In the genomic region with DNA sequence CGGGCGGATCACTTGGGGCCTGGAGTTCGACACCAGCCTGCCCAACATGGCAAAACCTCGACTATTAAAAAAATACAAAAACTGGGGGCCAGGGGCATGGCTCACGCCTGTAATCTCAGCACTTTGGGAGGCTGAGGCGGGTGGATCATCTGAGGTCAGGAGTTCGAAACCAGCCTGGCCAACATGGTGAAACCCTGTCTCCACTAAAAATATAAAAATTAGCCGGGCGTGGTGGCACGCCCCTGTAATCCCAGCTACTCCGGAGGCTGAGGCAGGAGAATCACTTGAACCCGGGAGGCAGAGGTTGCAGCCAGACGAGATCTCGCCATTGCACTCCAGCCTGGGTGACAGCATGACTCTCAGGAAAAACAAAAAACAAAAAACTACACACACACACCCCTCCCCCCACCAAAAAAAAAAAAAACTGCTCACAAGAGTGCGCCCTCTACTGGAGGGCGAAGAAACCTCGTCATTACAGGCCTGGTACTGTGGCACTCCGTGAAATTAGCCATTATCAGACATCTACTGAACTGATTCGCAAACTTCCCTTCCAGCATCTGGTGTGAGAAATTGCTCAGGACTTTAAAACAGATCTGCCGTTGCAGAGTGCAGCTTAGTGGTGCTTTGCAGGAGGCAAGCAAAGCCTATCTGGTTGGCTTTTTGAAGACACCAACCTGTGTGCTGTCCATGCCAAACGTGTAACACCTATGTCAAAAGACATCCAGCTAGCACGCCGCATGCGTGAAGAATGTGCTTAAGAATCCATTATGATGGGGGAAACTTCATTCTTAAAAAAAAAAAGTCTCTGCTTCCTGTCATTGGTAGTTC, we compare ENCODE assay signal across 1 cellular context.
TF ChIP-seq lines count a peak whose summit lies in the region.

No MANE protein-coding gene starts in this region.

TF ChIP-seq in K562, 482 proteins besides CTCF, POLR2A, EP300 and RAD21 (continues in another document):
- TF ChIP-seq, protein P1, sequence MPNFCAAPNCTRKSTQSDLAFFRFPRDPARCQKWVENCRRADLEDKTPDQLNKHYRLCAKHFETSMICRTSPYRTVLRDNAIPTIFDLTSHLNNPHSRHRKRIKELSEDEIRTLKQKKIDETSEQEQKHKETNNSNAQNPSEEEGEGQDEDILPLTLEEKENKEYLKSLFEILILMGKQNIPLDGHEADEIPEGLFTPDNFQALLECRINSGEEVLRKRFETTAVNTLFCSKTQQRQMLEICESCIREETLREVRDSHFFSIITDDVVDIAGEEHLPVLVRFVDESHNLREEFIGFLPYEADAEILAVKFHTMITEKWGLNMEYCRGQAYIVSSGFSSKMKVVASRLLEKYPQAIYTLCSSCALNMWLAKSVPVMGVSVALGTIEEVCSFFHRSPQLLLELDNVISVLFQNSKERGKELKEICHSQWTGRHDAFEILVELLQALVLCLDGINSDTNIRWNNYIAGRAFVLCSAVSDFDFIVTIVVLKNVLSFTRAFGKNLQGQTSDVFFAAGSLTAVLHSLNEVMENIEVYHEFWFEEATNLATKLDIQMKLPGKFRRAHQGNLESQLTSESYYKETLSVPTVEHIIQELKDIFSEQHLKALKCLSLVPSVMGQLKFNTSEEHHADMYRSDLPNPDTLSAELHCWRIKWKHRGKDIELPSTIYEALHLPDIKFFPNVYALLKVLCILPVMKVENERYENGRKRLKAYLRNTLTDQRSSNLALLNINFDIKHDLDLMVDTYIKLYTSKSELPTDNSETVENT (CRISPR knock-in tag; IDR thresholded peaks at IDR 0.05), result no peak
- TF ChIP-seq ZNF282 (CRISPR knock-in tag; IDR thresholded peaks at IDR 0.05) (no peak), CBFA2T2 (conservative IDR thresholded peaks at IDR 0.05) (no peak), TRIM24 (IDR thresholded peaks at IDR 0.05) (peak; percentile 60 to 76; a peak in 3 of 4 replicates), KDM2B (CRISPR knock-in tag; IDR thresholded peaks at IDR 0.05) (no peak), POLR2AphosphoS2 (IDR thresholded peaks at IDR 0.05; ENCODE audit: low read length) (peak; percentile 5; the same call in 1 of the 2 replicates), CXXC5 (CRISPR knock-in tag; IDR thresholded peaks at IDR 0.05) (peak; percentile 59), MAFG (tag; conservative IDR thresholded peaks at IDR 0.05) (peak; percentile 59), SMARCE1 (IDR thresholded peaks at IDR 0.05) (0 out of 2 replicates have a peak, but pooled peaks have one; percentile 65), SMC3 (conservative IDR thresholded peaks at IDR 0.05; ENCODE audit: insufficient read depth, low read depth, low read length) (peak; percentile 43), ETV5 (CRISPR knock-in tag; IDR thresholded peaks at IDR 0.05; ENCODE audit: low read depth) (peak; percentile 38; the same call in 1 of the 2 replicates), PHF21A (IDR thresholded peaks at IDR 0.05; ENCODE audit: borderline replicate concordance, low read depth) (peak; percentile 63; the same call in 1 of the 2 replicates), PHB2 (IDR thresholded peaks at IDR 0.05; ENCODE audit: low read depth) (0 out of 2 replicates have a peak, but pooled peaks have one; percentile 13), DNMT1 (IDR thresholded peaks at IDR 0.05) (no peak), HDAC6 (IDR thresholded peaks at IDR 0.05; ENCODE audit: low read depth, low read length) (no peak), SMARCA4 (IDR thresholded peaks at IDR 0.05) (peak; percentile 87), ZNF133 (CRISPR knock-in tag; IDR thresholded peaks at IDR 0.05) (no peak), MYC (IDR thresholded peaks at IDR 0.05; ENCODE audit: low read depth, low read length) (peak; percentile 78), MYC (CRISPR knock-in tag; IDR thresholded peaks at IDR 0.05; ENCODE audit: borderline replicate concordance, low read depth) (no peak), SAFB2 (IDR thresholded peaks at IDR 0.05; ENCODE audit: borderline replicate concordance, low read depth, low read length, severe bottlenecking) (no peak), POLR2G (IDR thresholded peaks at IDR 0.05; ENCODE audit: low read depth, low read length) (peak; percentile 33; the same call in 1 of the 2 replicates), MTA2 (IDR thresholded peaks at IDR 0.05; ENCODE audit: low read depth) (peak; percentile 43; the same call in 1 of the 2 replicates), NBN (IDR thresholded peaks at IDR 0.05; ENCODE audit: low read depth) (peak; percentile 93), NR2C1 (IDR thresholded peaks at IDR 0.05) (no peak), NR2C1 (tag; IDR thresholded peaks at IDR 0.05) (0 out of 2 replicates have a peak, but pooled peaks have one; percentile 15), DMBX1 (CRISPR knock-in tag; IDR thresholded peaks at IDR 0.05; ENCODE audit: borderline replicate concordance) (0 out of 2 replicates have a peak, but pooled peaks have one; percentile 52), RB1 (IDR thresholded peaks at IDR 0.05; ENCODE audit: low read depth) (peak; percentile 40; the same call in 1 of the 2 replicates), TSC22D4 (tag; IDR thresholded peaks at IDR 0.05) (0 out of 2 replicates have a peak, but pooled peaks have one; percentile 28), L3MBTL2 (IDR thresholded peaks at IDR 0.05) (no peak), ZNF384 (IDR thresholded peaks at IDR 0.05; ENCODE audit: low read depth, low read length) (peak; percentile 100), YY1 (IDR thresholded peaks at IDR 0.05; ENCODE audit: borderline replicate concordance in 1 of 3, control insufficient read depth in 1 of 3, extremely low read depth in 1 of 3, insufficient read depth in 3 of 3, insufficient read length in 1 of 3, insufficient replicate concordance in 2 of 3, low read depth in 1 of 3, low read length in 2 of 3) (peak in 1 of 3 experiments; percentile 5), FOXK1 (CRISPR knock-in tag; IDR thresholded peaks at IDR 0.05; ENCODE audit: borderline replicate concordance) (no peak), MAFF (IDR thresholded peaks at IDR 0.05; ENCODE audit: low read length) (peak; percentile 27; the same call in 1 of the 2 replicates), FOXM1 (IDR thresholded peaks at IDR 0.05; ENCODE audit: low read depth) (peak; percentile 53; the same call in 1 of the 2 replicates), FOXM1 (CRISPR knock-in tag; IDR thresholded peaks at IDR 0.05; ENCODE audit: low read depth) (no peak), EP400 (IDR thresholded peaks at IDR 0.05) (peak; percentile 46; the same call in 1 of the 2 replicates)
- TF ChIP-seq, protein P2, sequence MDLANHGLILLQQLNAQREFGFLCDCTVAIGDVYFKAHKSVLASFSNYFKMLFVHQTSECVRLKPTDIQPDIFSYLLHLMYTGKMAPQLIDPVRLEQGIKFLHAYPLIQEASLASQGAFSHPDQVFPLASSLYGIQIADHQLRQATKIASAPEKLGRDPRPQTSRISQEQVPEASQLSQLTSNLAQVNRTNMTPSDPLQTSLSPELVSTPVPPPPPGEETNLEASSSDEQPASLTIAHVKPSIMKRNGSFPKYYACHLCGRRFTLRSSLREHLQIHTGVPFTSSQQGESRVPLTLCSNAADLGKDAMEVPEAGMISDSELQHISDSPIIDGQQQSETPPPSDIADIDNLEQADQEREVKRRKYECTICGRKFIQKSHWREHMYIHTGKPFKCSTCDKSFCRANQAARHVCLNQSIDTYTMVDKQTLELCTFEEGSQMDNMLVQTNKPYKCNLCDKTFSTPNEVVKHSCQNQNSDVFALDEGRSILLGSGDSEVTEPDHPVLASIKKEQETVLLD (IDR thresholded peaks at IDR 0.05), result peak; percentile 47; the same call in 1 of the 2 replicates
- TF ChIP-seq, protein P3, sequence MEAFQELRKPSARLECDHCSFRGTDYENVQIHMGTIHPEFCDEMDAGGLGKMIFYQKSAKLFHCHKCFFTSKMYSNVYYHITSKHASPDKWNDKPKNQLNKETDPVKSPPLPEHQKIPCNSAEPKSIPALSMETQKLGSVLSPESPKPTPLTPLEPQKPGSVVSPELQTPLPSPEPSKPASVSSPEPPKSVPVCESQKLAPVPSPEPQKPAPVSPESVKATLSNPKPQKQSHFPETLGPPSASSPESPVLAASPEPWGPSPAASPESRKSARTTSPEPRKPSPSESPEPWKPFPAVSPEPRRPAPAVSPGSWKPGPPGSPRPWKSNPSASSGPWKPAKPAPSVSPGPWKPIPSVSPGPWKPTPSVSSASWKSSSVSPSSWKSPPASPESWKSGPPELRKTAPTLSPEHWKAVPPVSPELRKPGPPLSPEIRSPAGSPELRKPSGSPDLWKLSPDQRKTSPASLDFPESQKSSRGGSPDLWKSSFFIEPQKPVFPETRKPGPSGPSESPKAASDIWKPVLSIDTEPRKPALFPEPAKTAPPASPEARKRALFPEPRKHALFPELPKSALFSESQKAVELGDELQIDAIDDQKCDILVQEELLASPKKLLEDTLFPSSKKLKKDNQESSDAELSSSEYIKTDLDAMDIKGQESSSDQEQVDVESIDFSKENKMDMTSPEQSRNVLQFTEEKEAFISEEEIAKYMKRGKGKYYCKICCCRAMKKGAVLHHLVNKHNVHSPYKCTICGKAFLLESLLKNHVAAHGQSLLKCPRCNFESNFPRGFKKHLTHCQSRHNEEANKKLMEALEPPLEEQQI (IDR thresholded peaks at IDR 0.05), result no peak; the same call in 1 of the 2 replicates
- TF ChIP-seq, protein P4, sequence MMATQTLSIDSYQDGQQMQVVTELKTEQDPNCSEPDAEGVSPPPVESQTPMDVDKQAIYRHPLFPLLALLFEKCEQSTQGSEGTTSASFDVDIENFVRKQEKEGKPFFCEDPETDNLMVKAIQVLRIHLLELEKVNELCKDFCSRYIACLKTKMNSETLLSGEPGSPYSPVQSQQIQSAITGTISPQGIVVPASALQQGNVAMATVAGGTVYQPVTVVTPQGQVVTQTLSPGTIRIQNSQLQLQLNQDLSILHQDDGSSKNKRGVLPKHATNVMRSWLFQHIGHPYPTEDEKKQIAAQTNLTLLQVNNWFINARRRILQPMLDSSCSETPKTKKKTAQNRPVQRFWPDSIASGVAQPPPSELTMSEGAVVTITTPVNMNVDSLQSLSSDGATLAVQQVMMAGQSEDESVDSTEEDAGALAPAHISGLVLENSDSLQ (IDR thresholded peaks at IDR 0.05), result peak; percentile 42; the same call in 1 of the 2 replicates
- TF ChIP-seq, protein P5, sequence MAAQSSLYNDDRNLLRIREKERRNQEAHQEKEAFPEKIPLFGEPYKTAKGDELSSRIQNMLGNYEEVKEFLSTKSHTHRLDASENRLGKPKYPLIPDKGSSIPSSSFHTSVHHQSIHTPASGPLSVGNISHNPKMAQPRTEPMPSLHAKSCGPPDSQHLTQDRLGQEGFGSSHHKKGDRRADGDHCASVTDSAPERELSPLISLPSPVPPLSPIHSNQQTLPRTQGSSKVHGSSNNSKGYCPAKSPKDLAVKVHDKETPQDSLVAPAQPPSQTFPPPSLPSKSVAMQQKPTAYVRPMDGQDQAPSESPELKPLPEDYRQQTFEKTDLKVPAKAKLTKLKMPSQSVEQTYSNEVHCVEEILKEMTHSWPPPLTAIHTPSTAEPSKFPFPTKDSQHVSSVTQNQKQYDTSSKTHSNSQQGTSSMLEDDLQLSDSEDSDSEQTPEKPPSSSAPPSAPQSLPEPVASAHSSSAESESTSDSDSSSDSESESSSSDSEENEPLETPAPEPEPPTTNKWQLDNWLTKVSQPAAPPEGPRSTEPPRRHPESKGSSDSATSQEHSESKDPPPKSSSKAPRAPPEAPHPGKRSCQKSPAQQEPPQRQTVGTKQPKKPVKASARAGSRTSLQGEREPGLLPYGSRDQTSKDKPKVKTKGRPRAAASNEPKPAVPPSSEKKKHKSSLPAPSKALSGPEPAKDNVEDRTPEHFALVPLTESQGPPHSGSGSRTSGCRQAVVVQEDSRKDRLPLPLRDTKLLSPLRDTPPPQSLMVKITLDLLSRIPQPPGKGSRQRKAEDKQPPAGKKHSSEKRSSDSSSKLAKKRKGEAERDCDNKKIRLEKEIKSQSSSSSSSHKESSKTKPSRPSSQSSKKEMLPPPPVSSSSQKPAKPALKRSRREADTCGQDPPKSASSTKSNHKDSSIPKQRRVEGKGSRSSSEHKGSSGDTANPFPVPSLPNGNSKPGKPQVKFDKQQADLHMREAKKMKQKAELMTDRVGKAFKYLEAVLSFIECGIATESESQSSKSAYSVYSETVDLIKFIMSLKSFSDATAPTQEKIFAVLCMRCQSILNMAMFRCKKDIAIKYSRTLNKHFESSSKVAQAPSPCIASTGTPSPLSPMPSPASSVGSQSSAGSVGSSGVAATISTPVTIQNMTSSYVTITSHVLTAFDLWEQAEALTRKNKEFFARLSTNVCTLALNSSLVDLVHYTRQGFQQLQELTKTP (IDR thresholded peaks at IDR 0.05; ENCODE audit: low read depth in 1 of 2, partially characterized antibody in 2 of 2), result peak in 1 of 2 experiments; percentile 67
- TF ChIP-seq, protein P6, sequence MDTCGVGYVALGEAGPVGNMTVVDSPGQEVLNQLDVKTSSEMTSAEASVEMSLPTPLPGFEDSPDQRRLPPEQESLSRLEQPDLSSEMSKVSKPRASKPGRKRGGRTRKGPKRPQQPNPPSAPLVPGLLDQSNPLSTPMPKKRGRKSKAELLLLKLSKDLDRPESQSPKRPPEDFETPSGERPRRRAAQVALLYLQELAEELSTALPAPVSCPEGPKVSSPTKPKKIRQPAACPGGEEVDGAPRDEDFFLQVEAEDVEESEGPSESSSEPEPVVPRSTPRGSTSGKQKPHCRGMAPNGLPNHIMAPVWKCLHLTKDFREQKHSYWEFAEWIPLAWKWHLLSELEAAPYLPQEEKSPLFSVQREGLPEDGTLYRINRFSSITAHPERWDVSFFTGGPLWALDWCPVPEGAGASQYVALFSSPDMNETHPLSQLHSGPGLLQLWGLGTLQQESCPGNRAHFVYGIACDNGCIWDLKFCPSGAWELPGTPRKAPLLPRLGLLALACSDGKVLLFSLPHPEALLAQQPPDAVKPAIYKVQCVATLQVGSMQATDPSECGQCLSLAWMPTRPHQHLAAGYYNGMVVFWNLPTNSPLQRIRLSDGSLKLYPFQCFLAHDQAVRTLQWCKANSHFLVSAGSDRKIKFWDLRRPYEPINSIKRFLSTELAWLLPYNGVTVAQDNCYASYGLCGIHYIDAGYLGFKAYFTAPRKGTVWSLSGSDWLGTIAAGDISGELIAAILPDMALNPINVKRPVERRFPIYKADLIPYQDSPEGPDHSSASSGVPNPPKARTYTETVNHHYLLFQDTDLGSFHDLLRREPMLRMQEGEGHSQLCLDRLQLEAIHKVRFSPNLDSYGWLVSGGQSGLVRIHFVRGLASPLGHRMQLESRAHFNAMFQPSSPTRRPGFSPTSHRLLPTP (IDR thresholded peaks at IDR 0.05; ENCODE audit: borderline replicate concordance, extremely low read depth, insufficient read length), result no peak
- TF ChIP-seq, protein P7, sequence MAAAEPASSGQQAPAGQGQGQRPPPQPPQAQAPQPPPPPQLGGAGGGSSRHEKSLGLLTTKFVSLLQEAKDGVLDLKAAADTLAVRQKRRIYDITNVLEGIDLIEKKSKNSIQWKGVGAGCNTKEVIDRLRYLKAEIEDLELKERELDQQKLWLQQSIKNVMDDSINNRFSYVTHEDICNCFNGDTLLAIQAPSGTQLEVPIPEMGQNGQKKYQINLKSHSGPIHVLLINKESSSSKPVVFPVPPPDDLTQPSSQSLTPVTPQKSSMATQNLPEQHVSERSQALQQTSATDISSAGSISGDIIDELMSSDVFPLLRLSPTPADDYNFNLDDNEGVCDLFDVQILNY (CRISPR knock-in tag; IDR thresholded peaks at IDR 0.05), result no peak
- TF ChIP-seq, protein P8, sequence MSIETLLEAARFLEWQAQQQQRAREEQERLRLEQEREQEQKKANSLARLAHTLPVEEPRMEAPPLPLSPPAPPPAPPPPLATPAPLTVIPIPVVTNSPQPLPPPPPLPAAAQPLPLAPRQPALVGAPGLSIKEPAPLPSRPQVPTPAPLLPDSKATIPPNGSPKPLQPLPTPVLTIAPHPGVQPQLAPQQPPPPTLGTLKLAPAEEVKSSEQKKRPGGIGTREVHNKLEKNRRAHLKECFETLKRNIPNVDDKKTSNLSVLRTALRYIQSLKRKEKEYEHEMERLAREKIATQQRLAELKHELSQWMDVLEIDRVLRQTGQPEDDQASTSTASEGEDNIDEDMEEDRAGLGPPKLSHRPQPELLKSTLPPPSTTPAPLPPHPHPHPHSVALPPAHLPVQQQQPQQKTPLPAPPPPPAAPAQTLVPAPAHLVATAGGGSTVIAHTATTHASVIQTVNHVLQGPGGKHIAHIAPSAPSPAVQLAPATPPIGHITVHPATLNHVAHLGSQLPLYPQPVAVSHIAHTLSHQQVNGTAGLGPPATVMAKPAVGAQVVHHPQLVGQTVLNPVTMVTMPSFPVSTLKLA (conservative IDR thresholded peaks at IDR 0.05), result peak in 1 of 2 experiments; percentile 57; a peak in 2 of 4 replicates
